ENCODE assay signal across 1 cellular context in the genomic region with DNA sequence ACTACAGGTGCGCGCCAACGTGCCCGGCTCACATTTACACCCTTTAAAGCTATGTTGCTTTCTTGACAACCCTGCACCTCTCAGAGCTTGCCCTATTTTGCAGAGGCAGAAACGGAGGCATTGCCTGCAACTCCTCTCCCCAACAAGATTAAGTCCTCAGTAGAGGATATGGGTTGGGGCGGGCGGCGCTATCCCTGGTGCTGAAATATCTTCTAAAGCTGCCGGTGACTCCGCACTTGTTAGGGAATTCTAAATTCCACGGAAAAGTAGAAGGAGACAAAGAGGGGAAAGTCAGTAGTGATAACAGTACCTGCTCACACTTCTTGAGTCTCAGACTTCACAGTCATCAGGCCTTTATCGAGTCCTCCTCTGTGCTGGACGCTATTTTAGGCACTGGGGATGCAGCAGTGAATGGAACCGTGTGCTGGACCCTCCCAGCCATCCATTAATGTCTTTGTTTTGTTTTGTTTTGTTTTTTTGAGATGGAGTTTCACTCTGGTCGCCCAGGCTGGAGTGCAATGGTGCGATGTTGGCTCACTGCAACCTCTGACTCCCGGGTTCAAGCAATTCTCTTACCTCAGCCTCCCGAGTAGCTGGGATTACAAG.
TF ChIP-seq lines count a peak whose summit lies in the region.

No MANE protein-coding gene starts in this region.

TF ChIP-seq in K562, 482 proteins besides CTCF, POLR2A, EP300 and RAD21 (continued from another document and continues in another):
- TF ChIP-seq, protein P1, sequence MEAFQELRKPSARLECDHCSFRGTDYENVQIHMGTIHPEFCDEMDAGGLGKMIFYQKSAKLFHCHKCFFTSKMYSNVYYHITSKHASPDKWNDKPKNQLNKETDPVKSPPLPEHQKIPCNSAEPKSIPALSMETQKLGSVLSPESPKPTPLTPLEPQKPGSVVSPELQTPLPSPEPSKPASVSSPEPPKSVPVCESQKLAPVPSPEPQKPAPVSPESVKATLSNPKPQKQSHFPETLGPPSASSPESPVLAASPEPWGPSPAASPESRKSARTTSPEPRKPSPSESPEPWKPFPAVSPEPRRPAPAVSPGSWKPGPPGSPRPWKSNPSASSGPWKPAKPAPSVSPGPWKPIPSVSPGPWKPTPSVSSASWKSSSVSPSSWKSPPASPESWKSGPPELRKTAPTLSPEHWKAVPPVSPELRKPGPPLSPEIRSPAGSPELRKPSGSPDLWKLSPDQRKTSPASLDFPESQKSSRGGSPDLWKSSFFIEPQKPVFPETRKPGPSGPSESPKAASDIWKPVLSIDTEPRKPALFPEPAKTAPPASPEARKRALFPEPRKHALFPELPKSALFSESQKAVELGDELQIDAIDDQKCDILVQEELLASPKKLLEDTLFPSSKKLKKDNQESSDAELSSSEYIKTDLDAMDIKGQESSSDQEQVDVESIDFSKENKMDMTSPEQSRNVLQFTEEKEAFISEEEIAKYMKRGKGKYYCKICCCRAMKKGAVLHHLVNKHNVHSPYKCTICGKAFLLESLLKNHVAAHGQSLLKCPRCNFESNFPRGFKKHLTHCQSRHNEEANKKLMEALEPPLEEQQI (IDR thresholded peaks at IDR 0.05): peak; percentile 54; the same call in 1 of the 2 replicates
- TF ChIP-seq, protein P2, sequence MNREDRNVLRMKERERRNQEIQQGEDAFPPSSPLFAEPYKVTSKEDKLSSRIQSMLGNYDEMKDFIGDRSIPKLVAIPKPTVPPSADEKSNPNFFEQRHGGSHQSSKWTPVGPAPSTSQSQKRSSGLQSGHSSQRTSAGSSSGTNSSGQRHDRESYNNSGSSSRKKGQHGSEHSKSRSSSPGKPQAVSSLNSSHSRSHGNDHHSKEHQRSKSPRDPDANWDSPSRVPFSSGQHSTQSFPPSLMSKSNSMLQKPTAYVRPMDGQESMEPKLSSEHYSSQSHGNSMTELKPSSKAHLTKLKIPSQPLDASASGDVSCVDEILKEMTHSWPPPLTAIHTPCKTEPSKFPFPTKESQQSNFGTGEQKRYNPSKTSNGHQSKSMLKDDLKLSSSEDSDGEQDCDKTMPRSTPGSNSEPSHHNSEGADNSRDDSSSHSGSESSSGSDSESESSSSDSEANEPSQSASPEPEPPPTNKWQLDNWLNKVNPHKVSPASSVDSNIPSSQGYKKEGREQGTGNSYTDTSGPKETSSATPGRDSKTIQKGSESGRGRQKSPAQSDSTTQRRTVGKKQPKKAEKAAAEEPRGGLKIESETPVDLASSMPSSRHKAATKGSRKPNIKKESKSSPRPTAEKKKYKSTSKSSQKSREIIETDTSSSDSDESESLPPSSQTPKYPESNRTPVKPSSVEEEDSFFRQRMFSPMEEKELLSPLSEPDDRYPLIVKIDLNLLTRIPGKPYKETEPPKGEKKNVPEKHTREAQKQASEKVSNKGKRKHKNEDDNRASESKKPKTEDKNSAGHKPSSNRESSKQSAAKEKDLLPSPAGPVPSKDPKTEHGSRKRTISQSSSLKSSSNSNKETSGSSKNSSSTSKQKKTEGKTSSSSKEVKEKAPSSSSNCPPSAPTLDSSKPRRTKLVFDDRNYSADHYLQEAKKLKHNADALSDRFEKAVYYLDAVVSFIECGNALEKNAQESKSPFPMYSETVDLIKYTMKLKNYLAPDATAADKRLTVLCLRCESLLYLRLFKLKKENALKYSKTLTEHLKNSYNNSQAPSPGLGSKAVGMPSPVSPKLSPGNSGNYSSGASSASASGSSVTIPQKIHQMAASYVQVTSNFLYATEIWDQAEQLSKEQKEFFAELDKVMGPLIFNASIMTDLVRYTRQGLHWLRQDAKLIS (CRISPR knock-in tag; IDR thresholded peaks at IDR 0.05): 0 out of 2 replicates have a peak, but pooled peaks have one; percentile 34
- no peak for TF ChIP-seq RFX1 (IDR thresholded peaks at IDR 0.05)
- TF ChIP-seq MCM5 (IDR thresholded peaks at IDR 0.05; ENCODE audit: low read depth): no peak
- 0 out of 3 replicates have a peak, but pooled peaks of 1 of the 2 experiments have one; percentile 26 for TF ChIP-seq CBX3 (IDR thresholded peaks at IDR 0.05; ENCODE audit: borderline replicate concordance in 1 of 2, low read length in 2 of 2)
- peak; percentile 82; the same call in 1 of the 2 replicates for TF ChIP-seq DMBX1 (CRISPR knock-in tag; IDR thresholded peaks at IDR 0.05; ENCODE audit: borderline replicate concordance)
- TF ChIP-seq HDAC8 (tag; IDR thresholded peaks at IDR 0.05): 0 out of 2 replicates have a peak, but pooled peaks have one; percentile 50
- TF ChIP-seq RCOR1 (IDR thresholded peaks at IDR 0.05; ENCODE audit: borderline replicate concordance in 1 of 2, low read depth in 2 of 2, low read length in 2 of 2): peak in 1 of 2 experiments; percentile 71; a peak in 1 of 4 replicates
- TF ChIP-seq, protein P3, sequence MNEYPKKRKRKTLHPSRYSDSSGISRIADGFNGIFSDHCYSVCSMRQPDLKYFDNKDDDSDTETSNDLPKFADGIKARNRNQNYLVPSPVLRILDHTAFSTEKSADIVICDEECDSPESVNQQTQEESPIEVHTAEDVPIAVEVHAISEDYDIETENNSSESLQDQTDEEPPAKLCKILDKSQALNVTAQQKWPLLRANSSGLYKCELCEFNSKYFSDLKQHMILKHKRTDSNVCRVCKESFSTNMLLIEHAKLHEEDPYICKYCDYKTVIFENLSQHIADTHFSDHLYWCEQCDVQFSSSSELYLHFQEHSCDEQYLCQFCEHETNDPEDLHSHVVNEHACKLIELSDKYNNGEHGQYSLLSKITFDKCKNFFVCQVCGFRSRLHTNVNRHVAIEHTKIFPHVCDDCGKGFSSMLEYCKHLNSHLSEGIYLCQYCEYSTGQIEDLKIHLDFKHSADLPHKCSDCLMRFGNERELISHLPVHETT (CRISPR knock-in tag; conservative IDR thresholded peaks at IDR 0.05 in 1 of 2, IDR thresholded peaks at IDR 0.05 in 1 of 2): no peak
- peak; percentile 53; the same call in 1 of the 2 replicates for TF ChIP-seq SMAD4 (CRISPR knock-in tag; conservative IDR thresholded peaks at IDR 0.05)
- TF ChIP-seq, protein P4, sequence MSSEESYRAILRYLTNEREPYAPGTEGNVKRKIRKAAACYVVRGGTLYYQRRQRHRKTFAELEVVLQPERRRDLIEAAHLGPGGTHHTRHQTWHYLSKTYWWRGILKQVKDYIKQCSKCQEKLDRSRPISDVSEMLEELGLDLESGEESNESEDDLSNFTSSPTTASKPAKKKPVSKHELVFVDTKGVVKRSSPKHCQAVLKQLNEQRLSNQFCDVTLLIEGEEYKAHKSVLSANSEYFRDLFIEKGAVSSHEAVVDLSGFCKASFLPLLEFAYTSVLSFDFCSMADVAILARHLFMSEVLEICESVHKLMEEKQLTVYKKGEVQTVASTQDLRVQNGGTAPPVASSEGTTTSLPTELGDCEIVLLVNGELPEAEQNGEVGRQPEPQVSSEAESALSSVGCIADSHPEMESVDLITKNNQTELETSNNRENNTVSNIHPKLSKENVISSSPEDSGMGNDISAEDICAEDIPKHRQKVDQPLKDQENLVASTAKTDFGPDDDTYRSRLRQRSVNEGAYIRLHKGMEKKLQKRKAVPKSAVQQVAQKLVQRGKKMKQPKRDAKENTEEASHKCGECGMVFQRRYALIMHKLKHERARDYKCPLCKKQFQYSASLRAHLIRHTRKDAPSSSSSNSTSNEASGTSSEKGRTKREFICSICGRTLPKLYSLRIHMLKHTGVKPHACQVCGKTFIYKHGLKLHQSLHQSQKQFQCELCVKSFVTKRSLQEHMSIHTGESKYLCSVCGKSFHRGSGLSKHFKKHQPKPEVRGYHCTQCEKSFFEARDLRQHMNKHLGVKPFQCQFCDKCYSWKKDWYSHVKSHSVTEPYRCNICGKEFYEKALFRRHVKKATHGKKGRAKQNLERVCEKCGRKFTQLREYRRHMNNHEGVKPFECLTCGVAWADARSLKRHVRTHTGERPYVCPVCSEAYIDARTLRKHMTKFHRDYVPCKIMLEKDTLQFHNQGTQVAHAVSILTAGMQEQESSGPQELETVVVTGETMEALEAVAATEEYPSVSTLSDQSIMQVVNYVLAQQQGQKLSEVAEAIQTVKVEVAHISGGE (CRISPR knock-in tag; IDR thresholded peaks at IDR 0.05): peak in 1 of 3 experiments; percentile 62; a peak in 1 of 6 replicates
- TF ChIP-seq, protein P5, sequence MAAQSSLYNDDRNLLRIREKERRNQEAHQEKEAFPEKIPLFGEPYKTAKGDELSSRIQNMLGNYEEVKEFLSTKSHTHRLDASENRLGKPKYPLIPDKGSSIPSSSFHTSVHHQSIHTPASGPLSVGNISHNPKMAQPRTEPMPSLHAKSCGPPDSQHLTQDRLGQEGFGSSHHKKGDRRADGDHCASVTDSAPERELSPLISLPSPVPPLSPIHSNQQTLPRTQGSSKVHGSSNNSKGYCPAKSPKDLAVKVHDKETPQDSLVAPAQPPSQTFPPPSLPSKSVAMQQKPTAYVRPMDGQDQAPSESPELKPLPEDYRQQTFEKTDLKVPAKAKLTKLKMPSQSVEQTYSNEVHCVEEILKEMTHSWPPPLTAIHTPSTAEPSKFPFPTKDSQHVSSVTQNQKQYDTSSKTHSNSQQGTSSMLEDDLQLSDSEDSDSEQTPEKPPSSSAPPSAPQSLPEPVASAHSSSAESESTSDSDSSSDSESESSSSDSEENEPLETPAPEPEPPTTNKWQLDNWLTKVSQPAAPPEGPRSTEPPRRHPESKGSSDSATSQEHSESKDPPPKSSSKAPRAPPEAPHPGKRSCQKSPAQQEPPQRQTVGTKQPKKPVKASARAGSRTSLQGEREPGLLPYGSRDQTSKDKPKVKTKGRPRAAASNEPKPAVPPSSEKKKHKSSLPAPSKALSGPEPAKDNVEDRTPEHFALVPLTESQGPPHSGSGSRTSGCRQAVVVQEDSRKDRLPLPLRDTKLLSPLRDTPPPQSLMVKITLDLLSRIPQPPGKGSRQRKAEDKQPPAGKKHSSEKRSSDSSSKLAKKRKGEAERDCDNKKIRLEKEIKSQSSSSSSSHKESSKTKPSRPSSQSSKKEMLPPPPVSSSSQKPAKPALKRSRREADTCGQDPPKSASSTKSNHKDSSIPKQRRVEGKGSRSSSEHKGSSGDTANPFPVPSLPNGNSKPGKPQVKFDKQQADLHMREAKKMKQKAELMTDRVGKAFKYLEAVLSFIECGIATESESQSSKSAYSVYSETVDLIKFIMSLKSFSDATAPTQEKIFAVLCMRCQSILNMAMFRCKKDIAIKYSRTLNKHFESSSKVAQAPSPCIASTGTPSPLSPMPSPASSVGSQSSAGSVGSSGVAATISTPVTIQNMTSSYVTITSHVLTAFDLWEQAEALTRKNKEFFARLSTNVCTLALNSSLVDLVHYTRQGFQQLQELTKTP (IDR thresholded peaks at IDR 0.05; ENCODE audit: low read depth in 1 of 2, partially characterized antibody in 2 of 2): peak in 1 of 2 experiments; percentile 91
- no peak for TF ChIP-seq SIN3B (IDR thresholded peaks at IDR 0.05; ENCODE audit: low read depth)
- TF ChIP-seq ZNF197 (CRISPR knock-in tag; IDR thresholded peaks at IDR 0.05; ENCODE audit: low read depth): peak; percentile 87; the same call in 1 of the 2 replicates
- peak; percentile 45; the same call in 1 of the 2 replicates for TF ChIP-seq ZNF263 (CRISPR knock-in tag; IDR thresholded peaks at IDR 0.05; ENCODE audit: borderline replicate concordance)
- TF ChIP-seq, protein P6, sequence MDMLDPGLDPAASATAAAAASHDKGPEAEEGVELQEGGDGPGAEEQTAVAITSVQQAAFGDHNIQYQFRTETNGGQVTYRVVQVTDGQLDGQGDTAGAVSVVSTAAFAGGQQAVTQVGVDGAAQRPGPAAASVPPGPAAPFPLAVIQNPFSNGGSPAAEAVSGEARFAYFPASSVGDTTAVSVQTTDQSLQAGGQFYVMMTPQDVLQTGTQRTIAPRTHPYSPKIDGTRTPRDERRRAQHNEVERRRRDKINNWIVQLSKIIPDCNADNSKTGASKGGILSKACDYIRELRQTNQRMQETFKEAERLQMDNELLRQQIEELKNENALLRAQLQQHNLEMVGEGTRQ (CRISPR knock-in tag; IDR thresholded peaks at IDR 0.05): peak; percentile 10; the same call in 1 of the 2 replicates
- TF ChIP-seq CBX2 (IDR thresholded peaks at IDR 0.05; ENCODE audit: insufficient read depth, low read length, poor library complexity, severe bottlenecking): no peak
- TF ChIP-seq, protein P7, sequence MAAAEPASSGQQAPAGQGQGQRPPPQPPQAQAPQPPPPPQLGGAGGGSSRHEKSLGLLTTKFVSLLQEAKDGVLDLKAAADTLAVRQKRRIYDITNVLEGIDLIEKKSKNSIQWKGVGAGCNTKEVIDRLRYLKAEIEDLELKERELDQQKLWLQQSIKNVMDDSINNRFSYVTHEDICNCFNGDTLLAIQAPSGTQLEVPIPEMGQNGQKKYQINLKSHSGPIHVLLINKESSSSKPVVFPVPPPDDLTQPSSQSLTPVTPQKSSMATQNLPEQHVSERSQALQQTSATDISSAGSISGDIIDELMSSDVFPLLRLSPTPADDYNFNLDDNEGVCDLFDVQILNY (CRISPR knock-in tag; IDR thresholded peaks at IDR 0.05): no peak
- peak; percentile 99 for TF ChIP-seq MIER1 (IDR thresholded peaks at IDR 0.05; ENCODE audit: low read depth)
- no peak for TF ChIP-seq ARID2 (IDR thresholded peaks at IDR 0.05)
- TF ChIP-seq, protein P8, sequence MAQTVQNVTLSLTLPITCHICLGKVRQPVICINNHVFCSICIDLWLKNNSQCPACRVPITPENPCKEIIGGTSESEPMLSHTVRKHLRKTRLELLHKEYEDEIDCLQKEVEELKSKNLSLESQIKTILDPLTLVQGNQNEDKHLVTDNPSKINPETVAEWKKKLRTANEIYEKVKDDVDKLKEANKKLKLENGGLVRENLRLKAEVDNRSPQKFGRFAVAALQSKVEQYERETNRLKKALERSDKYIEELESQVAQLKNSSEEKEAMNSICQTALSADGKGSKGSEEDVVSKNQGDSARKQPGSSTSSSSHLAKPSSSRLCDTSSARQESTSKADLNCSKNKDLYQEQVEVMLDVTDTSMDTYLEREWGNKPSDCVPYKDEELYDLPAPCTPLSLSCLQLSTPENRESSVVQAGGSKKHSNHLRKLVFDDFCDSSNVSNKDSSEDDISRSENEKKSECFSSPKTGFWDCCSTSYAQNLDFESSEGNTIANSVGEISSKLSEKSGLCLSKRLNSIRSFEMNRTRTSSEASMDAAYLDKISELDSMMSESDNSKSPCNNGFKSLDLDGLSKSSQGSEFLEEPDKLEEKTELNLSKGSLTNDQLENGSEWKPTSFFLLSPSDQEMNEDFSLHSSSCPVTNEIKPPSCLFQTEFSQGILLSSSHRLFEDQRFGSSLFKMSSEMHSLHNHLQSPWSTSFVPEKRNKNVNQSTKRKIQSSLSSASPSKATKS (CRISPR knock-in tag; IDR thresholded peaks at IDR 0.05): no peak
- TF ChIP-seq ZFP30 (CRISPR knock-in tag; IDR thresholded peaks at IDR 0.05; ENCODE audit: borderline replicate concordance): no peak
- no peak for TF ChIP-seq NR2F6 (CRISPR knock-in tag; IDR thresholded peaks at IDR 0.05)
- TF ChIP-seq, protein P9, sequence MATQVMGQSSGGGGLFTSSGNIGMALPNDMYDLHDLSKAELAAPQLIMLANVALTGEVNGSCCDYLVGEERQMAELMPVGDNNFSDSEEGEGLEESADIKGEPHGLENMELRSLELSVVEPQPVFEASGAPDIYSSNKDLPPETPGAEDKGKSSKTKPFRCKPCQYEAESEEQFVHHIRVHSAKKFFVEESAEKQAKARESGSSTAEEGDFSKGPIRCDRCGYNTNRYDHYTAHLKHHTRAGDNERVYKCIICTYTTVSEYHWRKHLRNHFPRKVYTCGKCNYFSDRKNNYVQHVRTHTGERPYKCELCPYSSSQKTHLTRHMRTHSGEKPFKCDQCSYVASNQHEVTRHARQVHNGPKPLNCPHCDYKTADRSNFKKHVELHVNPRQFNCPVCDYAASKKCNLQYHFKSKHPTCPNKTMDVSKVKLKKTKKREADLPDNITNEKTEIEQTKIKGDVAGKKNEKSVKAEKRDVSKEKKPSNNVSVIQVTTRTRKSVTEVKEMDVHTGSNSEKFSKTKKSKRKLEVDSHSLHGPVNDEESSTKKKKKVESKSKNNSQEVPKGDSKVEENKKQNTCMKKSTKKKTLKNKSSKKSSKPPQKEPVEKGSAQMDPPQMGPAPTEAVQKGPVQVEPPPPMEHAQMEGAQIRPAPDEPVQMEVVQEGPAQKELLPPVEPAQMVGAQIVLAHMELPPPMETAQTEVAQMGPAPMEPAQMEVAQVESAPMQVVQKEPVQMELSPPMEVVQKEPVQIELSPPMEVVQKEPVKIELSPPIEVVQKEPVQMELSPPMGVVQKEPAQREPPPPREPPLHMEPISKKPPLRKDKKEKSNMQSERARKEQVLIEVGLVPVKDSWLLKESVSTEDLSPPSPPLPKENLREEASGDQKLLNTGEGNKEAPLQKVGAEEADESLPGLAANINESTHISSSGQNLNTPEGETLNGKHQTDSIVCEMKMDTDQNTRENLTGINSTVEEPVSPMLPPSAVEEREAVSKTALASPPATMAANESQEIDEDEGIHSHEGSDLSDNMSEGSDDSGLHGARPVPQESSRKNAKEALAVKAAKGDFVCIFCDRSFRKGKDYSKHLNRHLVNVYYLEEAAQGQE (CRISPR knock-in tag; IDR thresholded peaks at IDR 0.05; ENCODE audit: low read depth): peak; percentile 98
